In the genomic region with DNA sequence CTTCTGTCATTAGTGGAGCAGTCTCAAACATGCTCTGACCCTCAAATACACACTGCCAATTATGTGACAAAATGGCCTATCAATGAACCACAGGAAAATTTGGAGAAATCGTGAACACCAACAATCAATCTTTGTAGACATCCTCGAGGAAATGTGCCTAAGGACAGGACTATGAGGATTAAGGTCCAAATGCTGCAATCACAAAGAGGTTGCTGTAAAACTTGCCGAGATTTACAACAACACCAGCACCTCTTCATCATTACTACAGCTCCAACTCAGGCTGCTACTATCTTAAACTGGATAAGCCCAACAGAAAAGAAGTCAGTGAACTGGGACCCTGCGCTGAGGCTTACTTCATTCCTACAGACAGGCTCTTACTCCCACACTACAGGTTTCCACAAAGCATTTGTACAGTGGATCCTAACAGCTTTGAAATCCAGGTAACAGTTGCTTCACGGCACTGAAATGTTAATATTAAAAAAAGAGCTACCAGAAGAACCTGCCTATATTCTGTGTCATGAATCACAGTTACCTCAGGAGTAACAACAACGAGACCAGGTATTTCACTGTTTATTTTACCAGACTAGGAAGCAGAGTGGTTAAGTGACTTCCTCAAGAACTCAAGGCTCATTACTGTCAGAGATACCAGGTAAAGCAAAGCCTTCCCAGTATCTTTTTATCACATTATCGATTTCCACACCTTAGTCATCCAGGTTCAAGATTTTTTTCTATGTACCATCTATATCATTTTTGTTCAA, we compare ENCODE assay signal across 14 cellular contexts. TPM values are rescaled to one million over a fixed set of nuclear protein-coding genes. Genes with fewer than 3 reads are reported as not detected.
DNase-seq lines count a peak whose midpoint lies in the region; ATAC-seq and TF ChIP-seq lines count a peak whose summit lies in the region.
"Had no signal": no experiment of that assay in that cellular context is flagged by ENCODE, and none has a peak within 500 bp of the region (broad histone marks: within the 10 kb centered on the region; RNA-seq: fewer than 3 reads in every experiment).

No MANE protein-coding gene starts in this region.

- POLR2A ChIA-PET in SK-N-SH (lab: Yijun Ruan, JAX) = no interaction called here

- TF ChIP-seq POLR2A in body of pancreas (IDR thresholded peaks at IDR 0.05) = no peak
- TF ChIP-seq POLR2A in right lobe of liver (IDR thresholded peaks at IDR 0.05) = no peak

- peaks cover 1% of the 10 kb centered on the region for H3F3A ChIP-seq in SK-N-SH (replicated peaks; ENCODE audit: insufficient read depth)

- H3K27me3 Mint-ChIP-seq in stimulated activated memory B cell treated with anti-CD40 and anti-IgM and Interleukin-4, amounts not matched to agents 10 μg/mL and 1 μg/mL and 100 μg/mL, for 72 hours = no peaks in the 10 kb centered on the region
- H3K27me3 Mint-ChIP-seq: brain had no signal

- H3K4me1 ChIP-seq in body of pancreas (peaks cover 73% of the 10 kb centered on the region), right lobe of liver (peaks cover 0 to 11% (median 3%) of the 10 kb centered on the region in 4 donors), SK-N-SH (ENCODE audit: control insufficient read depth in 1 of 2, insufficient read depth in 2 of 2, low read depth in 1 of 2, low read length in 1 of 2) (peaks cover 7 to 27% of the 10 kb centered on the region in 2 experiments; a peak in 3 of 4 replicates)

- peaks cover 54% of the 10 kb centered on the region for H4K20me1 ChIP-seq in SK-N-SH (ENCODE audit: insufficient read depth)

- no peaks in the 10 kb centered on the region for H3K9me3 Mint-ChIP-seq in stimulated activated memory B cell treated with anti-CD40 and anti-IgM and Interleukin-4, amounts not matched to agents 10 μg/mL and 1 μg/mL and 100 μg/mL, for 72 hours
- H3K9me3 Mint-ChIP-seq: brain had no signal

- H3K9me3 ChIP-seq in body of pancreas (no peaks in the 10 kb centered on the region), right lobe of liver (no peaks in the 10 kb centered on the region), SK-N-SH (no peaks in the 10 kb centered on the region)

- 20 to 31% methylated on average over 7 of the region's 7 CpGs for WGBS in body of pancreas, 2 donors
- WGBS in right lobe of liver (ENCODE audit: insufficient coverage, low coverage, low lambda C conversion rate, missing lambda C conversion rate) = 17% methylated on average over 4 of the region's 7 CpGs
- 85% methylated on average over 7 of the region's 7 CpGs for WGBS in SK-N-SH (ENCODE audit: low lambda C conversion rate)

- no peak overlapping the region for H2AFZ ChIP-seq in SK-N-SH (ENCODE audit: low read depth)

- TF ChIP-seq RAD21 in SK-N-SH (IDR thresholded peaks at IDR 0.05; ENCODE audit: low read length) = no peak

- no peak overlapping the region for H3K9ac ChIP-seq in SK-N-SH

- TF ChIP-seq EP300 in SK-N-SH (IDR thresholded peaks at IDR 0.05; ENCODE audit: borderline replicate concordance in 1 of 2, low read depth in 1 of 2, low read length in 1 of 2) = no peak

- peaks cover 10% of the 10 kb centered on the region for H3K36me3 Mint-ChIP-seq in stimulated activated memory B cell treated with anti-CD40 and anti-IgM and Interleukin-4, amounts not matched to agents 10 μg/mL and 1 μg/mL and 100 μg/mL, for 72 hours

- H3K36me3 ChIP-seq in body of pancreas (replicated peaks in 1 of 2; ENCODE audit: insufficient read depth in 1 of 2, low read depth in 2 of 2) (no peaks in the 10 kb centered on the region), right lobe of liver (no peaks in the 10 kb centered on the region), SK-N-SH (replicated peaks in 1 of 2; ENCODE audit: control insufficient read depth in 1 of 2, insufficient read depth in 2 of 2, low read length in 1 of 2) (peaks cover 2 to 4% of the 10 kb centered on the region in 2 experiments)

- H3K27me3 ChIP-seq in body of pancreas (no peaks in the 10 kb centered on the region), right lobe of liver (no peaks in the 10 kb centered on the region), SK-N-SH (ENCODE audit: insufficient read depth) (no peaks in the 10 kb centered on the region)

- H3K4me3 ChIP-seq in body of pancreas = no peak overlapping the region
- no peak overlapping the region for H3K4me3 ChIP-seq in right lobe of liver
- no peak overlapping the region for H3K4me3 ChIP-seq in SK-N-SH (ENCODE audit: low read depth in 2 of 2, low read length in 1 of 2)

- peaks cover 69% of the 10 kb centered on the region for H3K79me2 ChIP-seq in SK-N-SH (ENCODE audit: insufficient read depth)

- no peak overlapping the region for H3K4me2 ChIP-seq in SK-N-SH

- DNase-seq in HPDE6-E6E7 (ENCODE audit: extremely low spot score) = peak; percentile 9
- DNase-seq in body of pancreas = no peak
- DNase-seq in right lobe of liver = no peak
- DNase-seq in cardiac septum (ENCODE audit: low spot score) = no peak
- no peak for DNase-seq in T-helper 2 cell
- DNase-seq in activated T-cell treated with anti-CD3 and anti-CD28 coated beads, Interleukin-2, amount 50 U/mL, for 1 hour = no peak
- no peak for DNase-seq in SK-N-SH
- DNase-seq: activated CD8-positive, alpha-beta memory T cell treated with anti-CD3 and anti-CD28 coated beads, Interleukin-2, amount 50 U/mL, for 48 hours; DMS79; occipital lobe; stimulated activated CD4-positive, alpha-beta T cell treated with anti-CD3 and anti-CD28 coated beads, Interleukin-4, amount 100 ng/mL, for 1 hour had no signal

- ATAC-seq in body of pancreas = peak; percentile 25
- peak in 3 of 4 donors; percentile 57 to 71 (median 69) for ATAC-seq in right lobe of liver
- no peak for ATAC-seq in stimulated activated memory B cell treated with anti-CD40 and anti-IgM and Interleukin-4, amounts not matched to agents 10 μg/mL and 1 μg/mL and 100 μg/mL, for 72 hours
- ATAC-seq: Panc1 had no signal

- no peak overlapping the region for H3K4me3 Mint-ChIP-seq in stimulated activated memory B cell treated with anti-CD40 and anti-IgM and Interleukin-4, amounts not matched to agents 10 μg/mL and 1 μg/mL and 100 μg/mL, for 72 hours

- H3K27ac ChIP-seq in body of pancreas = peak overlapping the region in 2 of 4 donors; percentile 28 to 68
- peak overlapping the region in 1 of 3 donors; percentile 20 for H3K27ac ChIP-seq in right lobe of liver
- no peak overlapping the region for H3K27ac ChIP-seq in SK-N-SH (ENCODE audit: low read depth in 2 of 2, low read length in 1 of 2)

- H3K9me2 ChIP-seq in SK-N-SH = no peaks in the 10 kb centered on the region

- H3K4me1 Mint-ChIP-seq in stimulated activated memory B cell treated with anti-CD40 and anti-IgM and Interleukin-4, amounts not matched to agents 10 μg/mL and 1 μg/mL and 100 μg/mL, for 72 hours = peaks cover 44% of the 10 kb centered on the region

- CTCF ChIA-PET in SK-N-SH (lab: Yijun Ruan, JAX) = interaction anchor here (0.7 to 1.2 kb wide), 2 partner anchors 10 to 163 kb away, joined by 3 read pairs; no protein-coding TSS in a partner anchor

- intact Hi-C loops in body of pancreas (cut with DNase I) (no loop called here), right lobe of liver (cut with DNase I) (no loop called here), cardiac septum (cut with DNase I) (no loop called here)

- TF ChIP-seq CTCF in body of pancreas (IDR thresholded peaks at IDR 0.05) (no peak), right lobe of liver (IDR thresholded peaks at IDR 0.05) (no peak), SK-N-SH (IDR thresholded peaks at IDR 0.05) (no peak)

- H3K27ac Mint-ChIP-seq in stimulated activated memory B cell treated with anti-CD40 and anti-IgM and Interleukin-4, amounts not matched to agents 10 μg/mL and 1 μg/mL and 100 μg/mL, for 72 hours = peak overlapping the region; percentile 84

TF ChIP-seq in SK-N-SH, 30 proteins besides CTCF, POLR2A, EP300 and RAD21 (continues in another document):
- TF ChIP-seq, protein P1, sequence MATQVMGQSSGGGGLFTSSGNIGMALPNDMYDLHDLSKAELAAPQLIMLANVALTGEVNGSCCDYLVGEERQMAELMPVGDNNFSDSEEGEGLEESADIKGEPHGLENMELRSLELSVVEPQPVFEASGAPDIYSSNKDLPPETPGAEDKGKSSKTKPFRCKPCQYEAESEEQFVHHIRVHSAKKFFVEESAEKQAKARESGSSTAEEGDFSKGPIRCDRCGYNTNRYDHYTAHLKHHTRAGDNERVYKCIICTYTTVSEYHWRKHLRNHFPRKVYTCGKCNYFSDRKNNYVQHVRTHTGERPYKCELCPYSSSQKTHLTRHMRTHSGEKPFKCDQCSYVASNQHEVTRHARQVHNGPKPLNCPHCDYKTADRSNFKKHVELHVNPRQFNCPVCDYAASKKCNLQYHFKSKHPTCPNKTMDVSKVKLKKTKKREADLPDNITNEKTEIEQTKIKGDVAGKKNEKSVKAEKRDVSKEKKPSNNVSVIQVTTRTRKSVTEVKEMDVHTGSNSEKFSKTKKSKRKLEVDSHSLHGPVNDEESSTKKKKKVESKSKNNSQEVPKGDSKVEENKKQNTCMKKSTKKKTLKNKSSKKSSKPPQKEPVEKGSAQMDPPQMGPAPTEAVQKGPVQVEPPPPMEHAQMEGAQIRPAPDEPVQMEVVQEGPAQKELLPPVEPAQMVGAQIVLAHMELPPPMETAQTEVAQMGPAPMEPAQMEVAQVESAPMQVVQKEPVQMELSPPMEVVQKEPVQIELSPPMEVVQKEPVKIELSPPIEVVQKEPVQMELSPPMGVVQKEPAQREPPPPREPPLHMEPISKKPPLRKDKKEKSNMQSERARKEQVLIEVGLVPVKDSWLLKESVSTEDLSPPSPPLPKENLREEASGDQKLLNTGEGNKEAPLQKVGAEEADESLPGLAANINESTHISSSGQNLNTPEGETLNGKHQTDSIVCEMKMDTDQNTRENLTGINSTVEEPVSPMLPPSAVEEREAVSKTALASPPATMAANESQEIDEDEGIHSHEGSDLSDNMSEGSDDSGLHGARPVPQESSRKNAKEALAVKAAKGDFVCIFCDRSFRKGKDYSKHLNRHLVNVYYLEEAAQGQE (IDR thresholded peaks at IDR 0.05; ENCODE audit: low read depth, low read length) = no peak
- TF ChIP-seq FOXJ3 (CRISPR knock-in tag; IDR thresholded peaks at IDR 0.05) (no peak), SMC3 (IDR thresholded peaks at IDR 0.05; ENCODE audit: low read depth, low read length) (no peak), CHD2 (IDR thresholded peaks at IDR 0.05; ENCODE audit: low read length, partially characterized antibody) (no peak)
- TF ChIP-seq, protein P2, sequence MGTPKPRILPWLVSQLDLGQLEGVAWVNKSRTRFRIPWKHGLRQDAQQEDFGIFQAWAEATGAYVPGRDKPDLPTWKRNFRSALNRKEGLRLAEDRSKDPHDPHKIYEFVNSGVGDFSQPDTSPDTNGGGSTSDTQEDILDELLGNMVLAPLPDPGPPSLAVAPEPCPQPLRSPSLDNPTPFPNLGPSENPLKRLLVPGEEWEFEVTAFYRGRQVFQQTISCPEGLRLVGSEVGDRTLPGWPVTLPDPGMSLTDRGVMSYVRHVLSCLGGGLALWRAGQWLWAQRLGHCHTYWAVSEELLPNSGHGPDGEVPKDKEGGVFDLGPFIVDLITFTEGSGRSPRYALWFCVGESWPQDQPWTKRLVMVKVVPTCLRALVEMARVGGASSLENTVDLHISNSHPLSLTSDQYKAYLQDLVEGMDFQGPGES (IDR thresholded peaks at IDR 0.05; ENCODE audit: low read depth, low read length) = no peak

RNA-seq across cellular contexts. Expression of a gene that starts 23.9 kb away (rescaled TPM):
- 10 to 100 TPM; 12.9 to 16.1 TPM for total RNA-seq in body of pancreas
- total RNA-seq in right lobe of liver = 10 to 100 TPM; 15.5 to 26.4 (median 17.8) TPM
- total RNA-seq in cardiac septum = 31.6 TPM
- 2.6 and 3.9 TPM in 2 replicates for polyA plus RNA-seq in SK-N-SH (2012; rRNA removed)
- 3.9 and 4.2 TPM in 2 replicates for polyA plus RNA-seq in SK-N-SH (2012; cell fraction: cytosol; rRNA removed)
- 5.3 and 6.9 TPM in 2 replicates for polyA plus RNA-seq in SK-N-SH (2012; cell fraction: nucleus; rRNA removed)
